Comparison of ENCODE assay signal across 18 cellular contexts in genomic region chr5:17185349-17185748, GRCh38. TPM values are rescaled to one million over a fixed set of nuclear protein-coding genes. Genes with fewer than 3 reads are reported as not detected.
DNase-seq lines count a peak whose midpoint lies in the region; ATAC-seq and TF ChIP-seq lines count a peak whose summit lies in the region.
"Had no signal": no experiment of that assay in that cellular context is flagged by ENCODE, and none has a peak within 500 bp of the region (broad histone marks: within the 10 kb centered on the region; RNA-seq: fewer than 3 reads in every experiment).

No MANE protein-coding gene starts in this region.

- H3K4me2 ChIP-seq in GM23248 (ENCODE audit: unreplicated experiment) = peak overlapping the region; percentile 45
- 0 out of 2 replicates have a peak overlapping the region, but pooled peaks have one; percentile 1 for H3K4me2 ChIP-seq in PC-3 (ENCODE audit: low read length)
- no peak overlapping the region for H3K4me2 ChIP-seq in fibroblast of lung (ENCODE audit: extremely low read depth, insufficient read depth, low read length)
- no peak overlapping the region for H3K4me2 ChIP-seq in skeletal muscle satellite cell (ENCODE audit: low read length)
- no peak overlapping the region for H3K4me2 ChIP-seq in H9 (ENCODE audit: insufficient read depth, insufficient read length, low read length)

- no TSS peak for BruUV-seq in PC-3 (replicated peaks; lab: Mats Ljungman, UMichigan)

- H3F3A ChIP-seq in GM23248 (ENCODE audit: insufficient read depth) (peaks cover 77% of the 10 kb centered on the region), PC-3 (ENCODE audit: low read length, unreplicated experiment) (no peaks in the 10 kb centered on the region)

- H2BK120ac ChIP-seq in H9 (ENCODE audit: low read depth, low read length, poor library complexity, severe bottlenecking) = no peak overlapping the region

- H2BK12ac ChIP-seq in H9 (ENCODE audit: insufficient read length, low read depth, low read length) = no peak overlapping the region

- H3K27ac Mint-ChIP-seq in endothelial cell (ENCODE audit: unreplicated experiment) (no peak overlapping the region), H9 (no peak overlapping the region; a peak in 1 of 7 replicates)
- H3K27ac Mint-ChIP-seq: CD4-positive, CD25-positive, alpha-beta regulatory T cell had no signal

- H2BK5ac ChIP-seq in H9 (ENCODE audit: insufficient read length, low read length) = no peak overlapping the region

- peaks cover 5% of the 10 kb centered on the region for H3K36me3 Mint-ChIP-seq in endothelial cell (ENCODE audit: low read depth, unreplicated experiment)
- H3K36me3 Mint-ChIP-seq in H9 (ENCODE audit: insufficient read depth in 1 of 3, low read depth in 3 of 3) = peaks cover 2 to 26% (median 8%) of the 10 kb centered on the region in 3 experiments; a peak in 5 of 7 replicates
- H3K36me3 Mint-ChIP-seq: CD4-positive, CD25-positive, alpha-beta regulatory T cell had no signal

- peaks cover 75% of the 10 kb centered on the region for H3K4me1 ChIP-seq in GM23248 (ENCODE audit: insufficient read depth)
- peaks cover 67% of the 10 kb centered on the region for H3K4me1 ChIP-seq in PC-3 (ENCODE audit: insufficient read depth, low read length)
- peaks cover 58% of the 10 kb centered on the region for H3K4me1 ChIP-seq in fibroblast of lung (ENCODE audit: control insufficient read depth, extremely low read depth, insufficient read depth, low read length)
- peaks cover 56% of the 10 kb centered on the region for H3K4me1 ChIP-seq in skeletal muscle satellite cell (ENCODE audit: control insufficient read depth, insufficient read depth, low read length)
- H3K4me1 ChIP-seq in H9 (ENCODE audit: insufficient read depth, low read length) = peaks cover 1% of the 10 kb centered on the region; the same call in 1 of the 2 replicates
- H3K4me1 ChIP-seq: BE2C had no signal

- H3K27me3 ChIP-seq in GM23248 (replicated peaks; ENCODE audit: insufficient read depth) = no peaks in the 10 kb centered on the region
- H3K27me3 ChIP-seq in PC-3 (ENCODE audit: low read length) = no peaks in the 10 kb centered on the region
- no peaks in the 10 kb centered on the region for H3K27me3 ChIP-seq in fibroblast of lung (ENCODE audit: control insufficient read depth, insufficient read depth, low read length)
- no peaks in the 10 kb centered on the region for H3K27me3 ChIP-seq in skeletal muscle satellite cell (ENCODE audit: control insufficient read depth, insufficient read depth, low read length)
- no peaks in the 10 kb centered on the region for H3K27me3 ChIP-seq in H9 (ENCODE audit: insufficient read depth, low read length)
- H3K27me3 ChIP-seq: BE2C, SJSA1 had no signal

- no peaks in the 10 kb centered on the region for H3K23me2 ChIP-seq in H9 (ENCODE audit: insufficient read length, low read depth, low read length, poor library complexity, severe bottlenecking)

- H3K56ac ChIP-seq in H9 (ENCODE audit: insufficient read length, low read depth, low read length) = no peak overlapping the region

- H2BK15ac ChIP-seq in H9 (ENCODE audit: low read depth, low read length) = no peak overlapping the region

- no peak for TF ChIP-seq CTCF in PC-3 (conservative IDR thresholded peaks at IDR 0.05; ENCODE audit: low read depth, low read length)
- TF ChIP-seq CTCF in fibroblast of lung (conservative IDR thresholded peaks at IDR 0.05 in 1 of 2, IDR thresholded peaks at IDR 0.05 in 1 of 2; ENCODE audit: low read depth in 1 of 2, low read length in 2 of 2) = no peak
- TF ChIP-seq CTCF in endothelial cell (IDR thresholded peaks at IDR 0.05; ENCODE audit: unreplicated experiment) = no peak
- TF ChIP-seq CTCF in H9 (conservative IDR thresholded peaks at IDR 0.05) = no peak

- H3K4me1 Mint-ChIP-seq in endothelial cell (ENCODE audit: unreplicated experiment) = peaks cover 29% of the 10 kb centered on the region
- H3K4me1 Mint-ChIP-seq in H9 = peaks cover 14 to 15% of the 10 kb centered on the region in 2 experiments
- H3K4me1 Mint-ChIP-seq: CD4-positive, CD25-positive, alpha-beta regulatory T cell had no signal

- H3K9me3 ChIP-seq in GM23248 (ENCODE audit: low read depth) (no peaks in the 10 kb centered on the region), PC-3 (ENCODE audit: low read length) (no peaks in the 10 kb centered on the region), fibroblast of lung (ENCODE audit: control insufficient read depth, insufficient read depth, low read depth, low read length) (no peaks in the 10 kb centered on the region), skeletal muscle satellite cell (replicated peaks; ENCODE audit: low read length) (no peaks in the 10 kb centered on the region), H9 (ENCODE audit: control insufficient read depth, low read depth, low read length) (no peaks in the 10 kb centered on the region)
- H3K9me3 ChIP-seq: BE2C, SJSA1 had no signal

- H3K27ac ChIP-seq in GM23248 (peak overlapping the region; percentile 93), PC-3 (ENCODE audit: low read length) (peak overlapping the region; percentile 88), fibroblast of lung (ENCODE audit: insufficient read depth, low read length) (peak overlapping the region; percentile 61), H9 (ENCODE audit: insufficient read length, low read depth, low read length) (no peak overlapping the region)

- H3K4ac ChIP-seq in H9 (ENCODE audit: low read depth, low read length) = no peak overlapping the region

- POLR2A ChIA-PET in PC-3 (lab: Charles Lee; ENCODE audit: unreplicated experiment) = interaction anchor here (0.5 kb wide), 1 partner anchor 249 kb away, joined by 4 read pairs; the partner anchor contains the start of gene MYO10

- H2AK5ac ChIP-seq in H9 (ENCODE audit: insufficient read length, low read length) = no peak overlapping the region

- 64 to 67% methylated on average over 3 of the region's 3 CpGs for WGBS in GM23248 (ENCODE audit: low coverage in 1 of 2, low lambda C conversion rate in 2 of 2, missing lambda C conversion rate in 2 of 2), 2 experiments
- no CpG with 5 or more reads among the region's 3 CpGs for WGBS in H9 (ENCODE audit: extremely low coverage, insufficient read length, low lambda C conversion rate)

- H3K9ac ChIP-seq in GM23248 (peak overlapping the region; percentile 64), PC-3 (ENCODE audit: low read length) (no peak overlapping the region), fibroblast of lung (ENCODE audit: insufficient read depth, low read length) (no peak overlapping the region), skeletal muscle satellite cell (ENCODE audit: low read depth, low read length) (peak overlapping the region; percentile 39), H9 (ENCODE audit: extremely low read depth, insufficient read length, low read length) (no peak overlapping the region)

- H3K27me3 Mint-ChIP-seq in endothelial cell (ENCODE audit: unreplicated experiment) = peaks cover 3% of the 10 kb centered on the region
- H3K27me3 Mint-ChIP-seq in H9 (ENCODE audit: low read depth) = 0 out of 2 replicates have a peak, but pooled peaks cover 1% of the 10 kb centered on the region
- H3K27me3 Mint-ChIP-seq: CD4-positive, CD25-positive, alpha-beta regulatory T cell had no signal

- H3K4me3 Mint-ChIP-seq in endothelial cell (ENCODE audit: unreplicated experiment) (no peak overlapping the region), H9 (no peak overlapping the region)
- H3K4me3 Mint-ChIP-seq: CD4-positive, CD25-positive, alpha-beta regulatory T cell had no signal

- no peaks in the 10 kb centered on the region for H3K79me1 ChIP-seq in H9 (ENCODE audit: insufficient read depth, low read depth, low read length, poor library complexity, severe bottlenecking)

- no peaks in the 10 kb centered on the region for H4K20me1 ChIP-seq in GM23248 (ENCODE audit: insufficient read depth)
- H4K20me1 ChIP-seq in PC-3 (ENCODE audit: low read length) = no peaks in the 10 kb centered on the region
- H4K20me1 ChIP-seq in fibroblast of lung (ENCODE audit: control insufficient read depth, extremely low read depth, insufficient read depth, low read length) = no peaks in the 10 kb centered on the region
- no peaks in the 10 kb centered on the region for H4K20me1 ChIP-seq in H9 (ENCODE audit: control insufficient read depth, insufficient read depth, insufficient read length)

- no peak overlapping the region for H3K18ac ChIP-seq in H9 (ENCODE audit: insufficient read length, low read depth, low read length)

- ATAC-seq in PC-3 = no peak

- no peak overlapping the region for H4K8ac ChIP-seq in H9 (replicated peaks; ENCODE audit: insufficient read length, low read depth, low read length)

- DNase-seq in GM23248 = no peak
- no peak for DNase-seq in PC-3
- DNase-seq in fibroblast of lung (ENCODE audit: low read depth in 2 of 2) = no peak
- DNase-seq in endothelial cell (ENCODE audit: low spot score) = no peak
- DNase-seq in effector CD8-positive, alpha-beta T cell (lab: John Stamatoyannopoulos, UW) = no peak
- no peak for DNase-seq in H9
- DNase-seq: BE2C; CD4-positive, CD25-positive, alpha-beta regulatory T cell; COR-L47; DMS 273 treated with DMSO at 0.1 percent for 48 hours; GDM1; KBM-7; NCI-H187; NCI-H2107; NCI-H510A treated with DMSO at 0.1 percent for 48 hours; NCI-H774 had no signal

- no peak overlapping the region for H4K5ac ChIP-seq in H9 (ENCODE audit: insufficient read length, low read depth, low read length)

- intact Hi-C loops in PC-3 (cut with micrococcal nuclease) = loop anchor here (5.0 kb wide), 3 partner anchors 38 to 183 kb away; no protein-coding TSS in a partner anchor

- H4K91ac ChIP-seq in H9 (ENCODE audit: insufficient read length, low read depth, low read length) = no peak overlapping the region

- H3K9me2 ChIP-seq in GM23248 (ENCODE audit: insufficient read depth) = no peaks in the 10 kb centered on the region
- H3K9me2 ChIP-seq in PC-3 (replicated peaks; ENCODE audit: low read length) = no peaks in the 10 kb centered on the region

- CTCF ChIA-PET in PC-3 (lab: Charles Lee) = no interaction called here

- no peak overlapping the region for H3K14ac ChIP-seq in H9 (ENCODE audit: insufficient read depth, low read length)

- H3T11ph ChIP-seq in H9 (ENCODE audit: low read length) = no peak overlapping the region

- H3K4me3 ChIP-seq in GM23248 (peak overlapping the region; percentile 24; the same call in 1 of the 2 replicates), PC-3 (ENCODE audit: low read length) (no peak overlapping the region), fibroblast of lung (replicated peaks in 1 of 4; ENCODE audit: control extremely low read depth in 1 of 4, insufficient read depth in 1 of 4, low read depth in 3 of 4, low read length in 4 of 4) (no peak overlapping the region), skeletal muscle satellite cell (ENCODE audit: low read length) (no peak overlapping the region)
- H3K4me3 ChIP-seq: SJSA1 had no signal

- no peaks in the 10 kb centered on the region for H3K36me3 ChIP-seq in GM23248 (ENCODE audit: low read depth)
- H3K36me3 ChIP-seq in PC-3 (ENCODE audit: low read depth, low read length) = no peaks in the 10 kb centered on the region
- no peaks in the 10 kb centered on the region for H3K36me3 ChIP-seq in fibroblast of lung (ENCODE audit: control insufficient read depth, insufficient read depth, low read length)
- H3K36me3 ChIP-seq in skeletal muscle satellite cell (ENCODE audit: insufficient read depth, low read length) = no peaks in the 10 kb centered on the region
- H3K36me3 ChIP-seq: BE2C, SJSA1 had no signal

- no peak overlapping the region for H2AFZ ChIP-seq in GM23248
- no peak overlapping the region for H2AFZ ChIP-seq in PC-3 (ENCODE audit: low read length)
- no peak overlapping the region for H2AFZ ChIP-seq in fibroblast of lung (ENCODE audit: low read length)
- H2AFZ ChIP-seq in H9 (ENCODE audit: low read length) = no peak overlapping the region

- in situ Hi-C loops in GM23248 (cut with MboI) = loop anchor here (5.0 kb wide), 2 partner anchors 258 to 398 kb away; no protein-coding TSS in a partner anchor

- no peak overlapping the region for H2BK20ac ChIP-seq in H9 (ENCODE audit: low read depth, low read length, poor library complexity, severe bottlenecking)

- H3K23ac ChIP-seq in H9 (ENCODE audit: insufficient read length, low read depth, low read length) = no peak overlapping the region

- H3K79me2 ChIP-seq in GM23248 (ENCODE audit: insufficient read depth) (peaks cover 15% of the 10 kb centered on the region), PC-3 (ENCODE audit: low read length) (no peaks in the 10 kb centered on the region), fibroblast of lung (ENCODE audit: control insufficient read depth, insufficient read depth, low read length) (no peaks in the 10 kb centered on the region), H9 (ENCODE audit: insufficient read depth, low read length) (no peaks in the 10 kb centered on the region)

- H3K9me3 Mint-ChIP-seq in endothelial cell (ENCODE audit: unreplicated experiment) (no peaks in the 10 kb centered on the region), H9 (peaks cover 2 to 8% of the 10 kb centered on the region in 2 experiments; a peak in 3 of 5 replicates)

RNA-seq across cellular contexts. Expression of gene BASP1, which starts 32.1 kb away (rescaled TPM):
- 121 and 124 TPM in 2 replicates for total RNA-seq in GM23248 (2014; rRNA removed; shearing (Covaris generic))
- polyA plus RNA-seq in GM23248 (2016; fragmentation: Nextera tagmentation; extraction: Ambion mirVana) (58.4 and 60.4 TPM in 2 replicates), fibroblast of lung (248 and 265 TPM in 2 replicates)
- total RNA-seq in PC-3 (2014; rRNA removed) (169 and 273 TPM in 2 replicates), fibroblast of lung (125 and 186 TPM in 2 replicates), endothelial cell (ENCODE audit: unreplicated experiment) (95.2 TPM), H9 (2021) (180 and 188 TPM in 2 replicates)
- 186 and 224 TPM in 2 replicates for polyA plus RNA-seq in fibroblast of lung (2012)
- polyA minus RNA-seq in fibroblast of lung (ENCODE audit: low replicate concordance) = 10.7 and 18.5 TPM in 2 replicates
- total RNA-seq in skeletal muscle satellite cell (2012; rRNA removed) = 57.0 and 75.8 TPM in 2 replicates

Comparison
In these comparisons a context has a peak if more than half of its experiments do, and no peak if none do; other contexts are left out.
1. H3K4me2 ChIP-seq: peak in GM23248 (single experiment) and PC-3 (single experiment); none in fibroblast of lung (single experiment), skeletal muscle satellite cell (single experiment) and H9 (single experiment).
2. H3K9ac ChIP-seq: peak in GM23248 (single experiment) and skeletal muscle satellite cell (single experiment); none in PC-3 (single experiment), fibroblast of lung (single experiment) and H9 (single experiment).